In the genomic region with DNA sequence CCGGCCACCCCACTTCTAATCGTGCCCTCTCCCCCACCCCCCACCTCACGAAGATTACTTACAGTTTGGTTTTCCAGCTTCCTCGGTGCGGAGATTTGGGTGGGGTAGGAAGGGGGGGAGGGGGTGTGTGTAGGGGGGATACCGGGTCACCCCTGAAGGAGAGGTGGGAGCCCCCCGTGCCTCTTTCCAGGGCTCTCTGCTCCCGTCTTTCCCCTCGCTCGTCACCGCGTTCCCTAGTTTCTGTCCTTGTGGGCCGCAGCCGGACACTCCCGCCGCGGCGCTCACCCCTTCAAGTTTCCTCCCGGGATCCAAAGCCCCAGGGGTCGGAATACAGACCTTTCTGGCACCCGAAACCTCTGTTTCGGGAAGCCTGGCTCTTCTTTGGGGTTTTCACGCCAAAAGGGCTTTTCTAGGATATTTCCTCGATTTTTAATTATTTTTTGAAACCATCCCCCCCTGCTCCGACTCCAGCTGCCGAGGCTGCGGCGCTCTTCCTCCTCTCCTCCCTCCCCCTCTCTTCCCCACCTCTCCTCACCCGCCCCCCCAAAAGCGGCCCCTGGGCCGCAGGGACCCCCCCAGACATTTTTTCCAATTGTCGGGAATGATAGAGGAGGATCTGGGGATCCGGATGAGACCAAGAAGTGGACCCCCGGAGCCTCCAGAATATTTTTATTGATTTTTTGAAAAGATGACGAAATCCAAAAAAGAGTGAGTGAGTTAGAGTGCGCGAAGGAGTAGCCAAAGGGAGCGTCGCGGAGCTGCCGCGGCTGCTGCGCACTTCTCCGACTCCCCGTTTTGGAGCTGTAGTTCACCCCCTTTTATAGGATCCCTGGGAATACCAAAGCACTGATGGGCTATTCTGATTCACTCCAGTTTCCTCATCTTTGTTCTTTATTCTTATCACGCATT, we compare ENCODE assay signal across 8 cellular contexts. TPM values are rescaled to one million over a fixed set of nuclear protein-coding genes. Genes with fewer than 3 reads are reported as not detected.
DNase-seq lines count a peak whose midpoint lies in the region; ATAC-seq and TF ChIP-seq lines count a peak whose summit lies in the region.

No MANE protein-coding gene starts in this region.

- no peaks in the 10 kb centered on the region for H3K9me3 ChIP-seq in neutrophil

- no peak overlapping the region for H3K27ac Mint-ChIP-seq in Calu3 (ENCODE audit: unreplicated experiment)

- H3K27ac ChIP-seq in RWPE1, result peak overlapping the region; percentile 48
- H3K27ac ChIP-seq in epithelial cell of prostate, result peak overlapping the region; percentile 89
- H3K27ac ChIP-seq in neutrophil, result peak overlapping the region; percentile 13

- H3K4me1 ChIP-seq in neutrophil (ENCODE audit: control insufficient read depth in 1 of 2, insufficient read depth in 1 of 2, low read depth in 1 of 2, low read length in 1 of 2), result peaks cover 66 to 73% of the 10 kb centered on the region in 2 experiments

- H3K4me3 Mint-ChIP-seq in Calu3 (ENCODE audit: low read depth, unreplicated experiment), result peak overlapping the region; percentile 83

- peak overlapping the region; percentile 91 to 94 for H3K4me3 ChIP-seq in neutrophil (ENCODE audit: low read depth in 1 of 2, low read length in 1 of 2)

- no peak for TF ChIP-seq CTCF in Calu3 (IDR thresholded peaks at IDR 0.05; ENCODE audit: unreplicated experiment)
- TF ChIP-seq CTCF in RWPE1 (conservative IDR thresholded peaks at IDR 0.05; ENCODE audit: low read depth), result no peak
- TF ChIP-seq CTCF in neutrophil (IDR thresholded peaks at IDR 0.05), result no peak

- no TSS peak for BruUV-seq in Calu3 (replicated peaks; lab: Mats Ljungman, UMichigan)

- H3K36me3 ChIP-seq in neutrophil, result peaks cover 6% of the 10 kb centered on the region

- H3K36me3 Mint-ChIP-seq in Calu3 (ENCODE audit: insufficient read depth, unreplicated experiment), result peaks cover 14% of the 10 kb centered on the region

- intact Hi-C loops in Calu3 (cut with micrococcal nuclease; ENCODE audit: unreplicated experiment), result loop anchor here (5.0 to 10.0 kb wide), 2 partner anchors 130 to 238 kb away; no protein-coding TSS in a partner anchor

- no peak for DNase-seq in Calu3
- DNase-seq in RWPE1 (ENCODE audit: low spot score), result peak; percentile 21
- DNase-seq in epithelial cell of prostate (ENCODE audit: low read depth, low spot score), result no peak
- DNase-seq in HuH-7.5 (ENCODE audit: low spot score), result no peak
- DNase-seq in pons (ENCODE audit: low spot score), result no peak

- POLR2A ChIA-PET in RWPE1 (lab: Yijun Ruan, JAX; ENCODE audit: low non-redundant PET), result interaction anchor here (0.5 to 0.7 kb wide), 3 partner anchors 9 to 277 kb away, joined by 3 read pairs; no protein-coding TSS in a partner anchor

- peaks cover 96% of the 10 kb centered on the region for H3K27me3 Mint-ChIP-seq in Calu3 (ENCODE audit: unreplicated experiment)

- CTCF ChIA-PET in Calu3 (lab: Charles Lee) (interaction anchor here (0.6 to 1.8 kb wide), 2 partner anchors 43 to 390 kb away, joined by 3 to 40 read pairs; no protein-coding TSS in a partner anchor), RWPE1 (lab: Yijun Ruan, JAX) (interaction anchor here (0.5 to 4.4 kb wide), 5 partner anchors 179 to 389 kb away, joined by 3 to 39 read pairs (median 6); no protein-coding TSS in a partner anchor)

- ATAC-seq in HG03457 (IDR thresholded peaks at IDR 0.05; ENCODE audit: unreplicated experiment), result no peak
- ATAC-seq in HG02981 (IDR thresholded peaks at IDR 0.05; ENCODE audit: unreplicated experiment), result no peak

- no peaks in the 10 kb centered on the region for H3K9me3 Mint-ChIP-seq in Calu3 (ENCODE audit: low read depth, unreplicated experiment)

- peaks cover 27% of the 10 kb centered on the region for H3K4me1 Mint-ChIP-seq in Calu3 (ENCODE audit: low read depth, unreplicated experiment)

- peaks cover 2% of the 10 kb centered on the region for H3K27me3 ChIP-seq in neutrophil

RNA-seq across cellular contexts. Expression of a gene that starts 1.7 kb away (rescaled TPM):
- 0.07 and 0.17 TPM in 2 replicates for total RNA-seq in Calu3 (2022)

RNA-seq across cellular contexts. Expression of a gene that starts 45.8 kb away (rescaled TPM):
- 15.9 and 17.3 TPM in 2 replicates for total RNA-seq in Calu3 (2022)

Comparison
In these comparisons a context has a peak if more than half of its experiments do, and no peak if none do; other contexts are left out.
1. H3K27ac ChIP-seq: peak in every context shown above with its lines; median percentile 89 in epithelial cell of prostate; 48 in RWPE1; 13 in neutrophil.